ENCODE assay signal across 9 cellular contexts in genomic region chr11:64776425-64776824, GRCh38. TPM values are rescaled to one million over a fixed set of nuclear protein-coding genes. Genes with fewer than 3 reads are reported as not detected.
A peak's percentile ranks its signal among the peaks of the same experiment; 100 is the strongest.
DNase-seq lines count a peak whose midpoint lies in the region; ATAC-seq and TF ChIP-seq lines count a peak whose summit lies in the region.
"Had no signal": no experiment of that assay in that cellular context is flagged by ENCODE, and none has a peak within 500 bp of the region (broad histone marks: within the 10 kb centered on the region; RNA-seq: fewer than 3 reads in every experiment).

No MANE protein-coding gene starts in this region.

- H3K4me1 ChIP-seq in thoracic aorta (ENCODE audit: control insufficient read depth in 1 of 2, low read depth in 2 of 2): peaks cover 42 to 58% of the 10 kb centered on the region in 2 donors

- H3K27me3 ChIP-seq in kidney epithelial cell (ENCODE audit: control insufficient read depth, insufficient read depth, low read length): no peaks in the 10 kb centered on the region
- H3K27me3 ChIP-seq in thoracic aorta (replicated peaks; ENCODE audit: insufficient read depth): no peaks in the 10 kb centered on the region

- peak overlapping the region; percentile 98 for H3K27ac Mint-ChIP-seq in activated T-cell treated with anti-CD3 and anti-CD28 coated beads, Interleukin-2, amount 50 U/mL, for 72 hours
- peak overlapping the region; percentile 89 for H3K27ac Mint-ChIP-seq in activated naive CD8-positive, alpha-beta T cell treated with anti-CD3 and anti-CD28 coated beads for 36 hours

- TF ChIP-seq CTCF in kidney epithelial cell (IDR thresholded peaks at IDR 0.05; ENCODE audit: insufficient read depth, low read length, poor library complexity, severe bottlenecking) (no peak), thoracic aorta (IDR thresholded peaks at IDR 0.05) (no peak)

- no peak for DNase-seq in activated T-cell treated with anti-CD3 and anti-CD28 coated beads, Interleukin-2, amount 50 U/mL, for 72 hours
- DNase-seq in activated T-cell treated with anti-CD3 and anti-CD28 coated beads, Interleukin-2, amount 50 U/mL, for 48 hours: no peak
- no peak for DNase-seq in activated naive CD8-positive, alpha-beta T cell treated with anti-CD3 and anti-CD28 coated beads for 36 hours
- DNase-seq in kidney epithelial cell (ENCODE audit: low read depth) (no peak), thoracic aorta (ENCODE audit: low spot score) (no peak)
- DNase-seq: GOT3 had no signal

- peak overlapping the region; percentile 94 to 99 for H3K4me3 Mint-ChIP-seq in activated T-cell treated with anti-CD3 and anti-CD28 coated beads, Interleukin-2, amount 50 U/mL, for 72 hours
- peak overlapping the region; percentile 91 for H3K4me3 Mint-ChIP-seq in activated naive CD8-positive, alpha-beta T cell treated with anti-CD3 and anti-CD28 coated beads for 36 hours

- H3K4me3 ChIP-seq in kidney epithelial cell (ENCODE audit: low read depth, low read length): peak overlapping the region; percentile 95
- H3K4me3 ChIP-seq in thoracic aorta: peak overlapping the region; percentile 73

- no peaks in the 10 kb centered on the region for H3K9me3 ChIP-seq in thoracic aorta

- peak overlapping the region in 1 of 2 donors; percentile 30 for H3K27ac ChIP-seq in thoracic aorta

- H3K36me3 Mint-ChIP-seq in activated T-cell treated with anti-CD3 and anti-CD28 coated beads, Interleukin-2, amount 50 U/mL, for 72 hours (ENCODE audit: insufficient read depth in 2 of 2): peaks cover 26 to 61% of the 10 kb centered on the region in 2 donors
- H3K36me3 Mint-ChIP-seq in activated naive CD8-positive, alpha-beta T cell treated with anti-CD3 and anti-CD28 coated beads for 36 hours: peaks cover 64% of the 10 kb centered on the region

- H3K9me3 Mint-ChIP-seq in activated T-cell treated with anti-CD3 and anti-CD28 coated beads, Interleukin-2, amount 50 U/mL, for 72 hours: no peaks in the 10 kb centered on the region
- no peaks in the 10 kb centered on the region for H3K9me3 Mint-ChIP-seq in activated naive CD8-positive, alpha-beta T cell treated with anti-CD3 and anti-CD28 coated beads for 36 hours

- H3K4me1 Mint-ChIP-seq in activated T-cell treated with anti-CD3 and anti-CD28 coated beads, Interleukin-2, amount 50 U/mL, for 72 hours (ENCODE audit: low read depth): peaks cover 86% of the 10 kb centered on the region
- peaks cover 73% of the 10 kb centered on the region for H3K4me1 Mint-ChIP-seq in activated naive CD8-positive, alpha-beta T cell treated with anti-CD3 and anti-CD28 coated beads for 36 hours

- no peak for ATAC-seq in activated T-cell treated with anti-CD3 and anti-CD28 coated beads, Interleukin-2, amount 50 U/mL, for 72 hours (replicated peaks in 1 of 2)
- ATAC-seq in thoracic aorta (ENCODE audit: insufficient number of reproducible peaks, low FRiP score, low read depth) (no peak), HG03439 (IDR thresholded peaks at IDR 0.05; ENCODE audit: unreplicated experiment) (no peak), HG02798 (IDR thresholded peaks at IDR 0.05; ENCODE audit: poor library complexity, unreplicated experiment) (no peak)
- ATAC-seq in activated CD4-positive, CD25-positive, alpha-beta regulatory T cell treated with anti-CD3 and anti-CD28 coated beads, Interleukin-2, amount 50 U/mL, for 24 hours: no peak

- H3K27me3 Mint-ChIP-seq in activated T-cell treated with anti-CD3 and anti-CD28 coated beads, Interleukin-2, amount 50 U/mL, for 72 hours (ENCODE audit: low read depth): no peaks in the 10 kb centered on the region
- H3K27me3 Mint-ChIP-seq in activated naive CD8-positive, alpha-beta T cell treated with anti-CD3 and anti-CD28 coated beads for 36 hours: no peaks in the 10 kb centered on the region

- H3K36me3 ChIP-seq in kidney epithelial cell (ENCODE audit: control insufficient read depth, insufficient read depth, low read length): peaks cover 8% of the 10 kb centered on the region
- H3K36me3 ChIP-seq in thoracic aorta: peaks cover 46% of the 10 kb centered on the region

RNA-seq across cellular contexts. Expression of gene SF1, which starts 1.9 kb away (rescaled TPM):
- total RNA-seq in activated T-cell treated with anti-CD3 and anti-CD28 coated beads, Interleukin-2, amount 50 U/mL, for 72 hours: 100 to 1,000 TPM; 332 to 337 TPM
- total RNA-seq in activated naive CD8-positive, alpha-beta T cell treated with anti-CD3 and anti-CD28 coated beads for 36 hours: 100 to 1,000 TPM; 453 to 463 TPM
- total RNA-seq in kidney epithelial cell: 194 and 216 TPM in 2 replicates
- 100 to 1,000 TPM; 250 to 512 TPM for total RNA-seq in thoracic aorta

RNA-seq across cellular contexts. Expression of gene PYGM, which starts 16.7 kb away (rescaled TPM):
- 1 to 10 TPM; 4.0 to 4.5 TPM for total RNA-seq in activated T-cell treated with anti-CD3 and anti-CD28 coated beads, Interleukin-2, amount 50 U/mL, for 72 hours
- total RNA-seq in activated naive CD8-positive, alpha-beta T cell treated with anti-CD3 and anti-CD28 coated beads for 36 hours: 1 to 10 TPM; 1.6 to 1.8 TPM
- total RNA-seq in kidney epithelial cell (0.17 and 0.27 TPM in 2 replicates), thoracic aorta (10 to 100 TPM; 12.2 to 13.4 TPM)

RNA-seq across cellular contexts. Expression of gene MAP4K2, which starts 26.6 kb away (rescaled TPM):
- total RNA-seq in activated T-cell treated with anti-CD3 and anti-CD28 coated beads, Interleukin-2, amount 50 U/mL, for 72 hours: 10 to 100 TPM; 74.7 to 84.5 TPM
- 10 to 100 TPM; 60.4 to 63.8 TPM for total RNA-seq in activated naive CD8-positive, alpha-beta T cell treated with anti-CD3 and anti-CD28 coated beads for 36 hours
- 33.2 and 40.6 TPM in 2 replicates for total RNA-seq in kidney epithelial cell
- total RNA-seq in thoracic aorta: 10 to 100 TPM; 23.3 to 39.1 TPM

RNA-seq across cellular contexts. Expression of gene RASGRP2, which starts 32.5 kb away (rescaled TPM):
- 10 to 100 TPM; 18.8 to 27.9 TPM for total RNA-seq in activated T-cell treated with anti-CD3 and anti-CD28 coated beads, Interleukin-2, amount 50 U/mL, for 72 hours
- 1 to 10 TPM; 3.5 to 4.6 TPM for total RNA-seq in activated naive CD8-positive, alpha-beta T cell treated with anti-CD3 and anti-CD28 coated beads for 36 hours
- 0.41 and 0.96 TPM in 2 replicates for total RNA-seq in kidney epithelial cell
- total RNA-seq in thoracic aorta: 10 to 100 TPM; 78.4 to 89.1 TPM

RNA-seq across cellular contexts. Expression of gene MEN1, which starts 33.9 kb away (rescaled TPM):
- total RNA-seq in activated T-cell treated with anti-CD3 and anti-CD28 coated beads, Interleukin-2, amount 50 U/mL, for 72 hours: 10 to 100 TPM; 33.8 to 36.3 TPM
- 10 to 100 TPM; 35.8 to 37.0 TPM for total RNA-seq in activated naive CD8-positive, alpha-beta T cell treated with anti-CD3 and anti-CD28 coated beads for 36 hours
- total RNA-seq in kidney epithelial cell (24.6 and 28.5 TPM in 2 replicates), thoracic aorta (10 to 100 TPM; 11.6 to 16.0 TPM)
